9 cellular contexts compared by ENCODE assay signal in genomic region chr12:40152783-40153383, GRCh38. TPM values are rescaled to one million over a fixed set of nuclear protein-coding genes. Genes with fewer than 3 reads are reported as not detected.
DNase-seq lines count a peak whose midpoint lies in the region; ATAC-seq lines count a peak whose summit lies in the region.
"Had no signal": no experiment of that assay in that cellular context is flagged by ENCODE, and none has a peak within 500 bp of the region (broad histone marks: within the 10 kb centered on the region; RNA-seq: fewer than 3 reads in every experiment).

No MANE protein-coding gene starts in this region.

- no peaks in the 10 kb centered on the region for H3K36me3 Mint-ChIP-seq in activated T-cell treated with anti-CD3 and anti-CD28 coated beads, Interleukin-2, amount 50 U/mL, for 72 hours (ENCODE audit: insufficient read depth in 2 of 2)

- in situ Hi-C loops in Caki2 (cut with HindIII; ENCODE audit: low pct_unique_long_range_greater_than_20kb, low sequenced_read_pairs) = loop anchor here (25.0 kb wide), 1 partner anchor 159 kb away; no protein-coding TSS in a partner anchor

- DNase-seq in Caki2 (ENCODE audit: low read depth) (peak; percentile 25), NOMO-1 treated with dmso at 0.1 percent for 144 hours (lab: John Stamatoyannopoulos, UW; ENCODE audit: unreplicated experiment) (peak; percentile 38), Right ventricle myocardium inferior (ENCODE audit: missing footprints) (peak; percentile 56), retina (peak; percentile 44), DMS79 (lab: John Stamatoyannopoulos, UW) (no peak)
- peak; percentile 36 to 42 for DNase-seq in activated T-cell treated with anti-CD3 and anti-CD28 coated beads, Interleukin-2, amount 50 U/mL, for 72 hours

- H3K4me3 Mint-ChIP-seq in activated T-cell treated with anti-CD3 and anti-CD28 coated beads, Interleukin-2, amount 50 U/mL, for 72 hours = no peak overlapping the region
- H3K4me3 Mint-ChIP-seq: T-helper 1 cell treated with Interleukin-12 subunit alpha and Interleukin-12 subunit beta and Interleukin-4 antibody, amounts not matched to agents 30 μg/mL and 1 μg/mL, for 36 hours had no signal

- peaks cover 64% of the 10 kb centered on the region for H3K27me3 Mint-ChIP-seq in activated T-cell treated with anti-CD3 and anti-CD28 coated beads, Interleukin-2, amount 50 U/mL, for 72 hours (ENCODE audit: low read depth)

- no peaks in the 10 kb centered on the region for H3K4me1 Mint-ChIP-seq in activated T-cell treated with anti-CD3 and anti-CD28 coated beads, Interleukin-2, amount 50 U/mL, for 72 hours (ENCODE audit: low read depth)

- peak; percentile 51 for ATAC-seq in HG02610 (IDR thresholded peaks at IDR 0.05; ENCODE audit: unreplicated experiment)
- peak in 1 of 2 donors; percentile 39 for ATAC-seq in activated T-cell treated with anti-CD3 and anti-CD28 coated beads, Interleukin-2, amount 50 U/mL, for 72 hours (replicated peaks in 1 of 2)
- ATAC-seq in Right ventricle myocardium inferior = no peak
- ATAC-seq in HG02571 (IDR thresholded peaks at IDR 0.05; ENCODE audit: unreplicated experiment) = no peak

- intact Hi-C loops in Right ventricle myocardium inferior (cut with DNase I) = loop anchor here (2.0 to 10.0 kb wide), 3 partner anchors 72 to 772 kb away; partner anchors contain the start of gene LRRK2

- H3K9me3 Mint-ChIP-seq in activated T-cell treated with anti-CD3 and anti-CD28 coated beads, Interleukin-2, amount 50 U/mL, for 72 hours = no peaks in the 10 kb centered on the region
- H3K9me3 Mint-ChIP-seq: T-helper 1 cell treated with Interleukin-12 subunit alpha and Interleukin-12 subunit beta and Interleukin-4 antibody, amounts not matched to agents 30 μg/mL and 1 μg/mL, for 36 hours had no signal

- H3K27ac Mint-ChIP-seq in activated T-cell treated with anti-CD3 and anti-CD28 coated beads, Interleukin-2, amount 50 U/mL, for 72 hours = no peak overlapping the region
- H3K27ac Mint-ChIP-seq: T-helper 1 cell treated with Interleukin-12 subunit alpha and Interleukin-12 subunit beta and Interleukin-4 antibody, amounts not matched to agents 30 μg/mL and 1 μg/mL, for 36 hours had no signal

RNA-seq across cellular contexts. Expression of gene SLC2A13, which starts 47.0 kb away (rescaled TPM):
- total RNA-seq in Caki2 (2014; rRNA removed; shearing (Covaris generic); ENCODE audit: low replicate concordance) = 6.8 and 9.2 TPM in 2 replicates
- total RNA-seq in activated T-cell treated with anti-CD3 and anti-CD28 coated beads, Interleukin-2, amount 50 U/mL, for 72 hours = 1 to 10 TPM; 3.0 to 5.8 TPM
- 6.3 TPM for total RNA-seq in Right ventricle myocardium inferior
